26 cellular contexts compared by ENCODE assay signal in the genomic region with DNA sequence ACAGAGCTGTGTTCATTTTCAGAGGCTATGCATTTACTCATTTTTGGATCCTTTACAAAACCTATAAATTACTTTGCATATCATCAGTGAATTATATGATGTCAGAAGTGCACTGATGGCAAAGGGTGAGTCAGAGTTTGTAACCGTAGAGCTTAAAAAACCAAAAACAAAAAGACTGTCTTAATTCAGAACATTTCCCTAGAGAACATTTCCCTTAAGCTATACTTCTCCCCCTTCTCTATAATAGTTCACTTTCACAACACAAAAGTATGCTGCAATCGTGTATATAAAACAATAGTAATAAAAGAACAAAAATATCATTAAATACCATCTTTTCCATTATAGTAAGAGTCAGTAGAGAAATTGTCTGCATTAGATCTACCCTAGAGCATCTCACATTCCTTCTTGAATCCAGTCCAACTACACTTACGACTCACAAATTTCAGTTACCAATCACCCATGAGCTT.
DNase-seq lines count a peak whose midpoint lies in the region; ATAC-seq and TF ChIP-seq lines count a peak whose summit lies in the region.
"Had no signal": no experiment of that assay in that cellular context is flagged by ENCODE, and none has a peak within 500 bp of the region (broad histone marks: within the 10 kb centered on the region; RNA-seq: fewer than 3 reads in every experiment).

No MANE protein-coding gene starts in this region.

- H3K27me3 ChIP-seq in PC-3 (ENCODE audit: low read length) (no peaks in the 10 kb centered on the region), neural progenitor cell (no peaks in the 10 kb centered on the region), heart right ventricle (no peaks in the 10 kb centered on the region)
- H3K27me3 ChIP-seq: adrenal gland, SJCRH30, stomach had no signal

- peak overlapping the region; percentile 13; the same call in 1 of the 2 replicates for H3K4me2 ChIP-seq in PC-3 (ENCODE audit: low read length)
- no peak overlapping the region for H3K4me2 ChIP-seq in neural progenitor cell

- WGBS in heart right ventricle, 2 donors = 55 to 73% methylated on average over 3 of the region's 3 CpGs

- no peaks in the 10 kb centered on the region for H3K9me2 ChIP-seq in PC-3 (replicated peaks; ENCODE audit: low read length)

- no peaks in the 10 kb centered on the region for H3K4me1 Mint-ChIP-seq in neural progenitor cell
- H3K4me1 Mint-ChIP-seq: B cell had no signal

- no peaks in the 10 kb centered on the region for H3K36me3 Mint-ChIP-seq in neural progenitor cell
- H3K36me3 Mint-ChIP-seq: type B pancreatic cell had no signal

- POLR2A ChIA-PET in PC-3 (lab: Charles Lee; ENCODE audit: unreplicated experiment) = no interaction called here
- POLR2A ChIA-PET in RWPE1 (lab: Yijun Ruan, JAX; ENCODE audit: low non-redundant PET) = no interaction called here

- H3K36me3 ChIP-seq in PC-3 (ENCODE audit: low read depth, low read length) (no peaks in the 10 kb centered on the region), neural progenitor cell (no peaks in the 10 kb centered on the region), heart right ventricle (no peaks in the 10 kb centered on the region)
- H3K36me3 ChIP-seq: adrenal gland, SJCRH30, stomach had no signal

- intact Hi-C loops in PC-3 (cut with micrococcal nuclease) (loop anchor here (10.0 kb wide), 1 partner anchor 427 kb away; no protein-coding TSS in a partner anchor), heart right ventricle (cut with DNase I) (no loop called here)

- H3K27me3 Mint-ChIP-seq in neural progenitor cell (ENCODE audit: insufficient read depth, low read depth) = no peaks in the 10 kb centered on the region
- H3K27me3 Mint-ChIP-seq: B cell, type B pancreatic cell had no signal

- no peaks in the 10 kb centered on the region for H3K79me2 ChIP-seq in PC-3 (ENCODE audit: low read length)
- no peaks in the 10 kb centered on the region for H3K79me2 ChIP-seq in neural progenitor cell (ENCODE audit: low read depth)

- H4K20me1 ChIP-seq in PC-3 (ENCODE audit: low read length) (no peaks in the 10 kb centered on the region), neural progenitor cell (ENCODE audit: low read depth) (no peaks in the 10 kb centered on the region)

- H3K27ac Mint-ChIP-seq in neural progenitor cell = no peak overlapping the region
- H3K27ac Mint-ChIP-seq: B cell; T-helper 1 cell treated with Interleukin-12 subunit alpha and Interleukin-12 subunit beta and Interleukin-4 antibody, amounts not matched to agents 30 μg/mL and 1 μg/mL, for 36 hours; type B pancreatic cell had no signal

- H3K4me3 Mint-ChIP-seq in neural progenitor cell = no peak overlapping the region
- H3K4me3 Mint-ChIP-seq: B cell; T-helper 1 cell treated with Interleukin-12 subunit alpha and Interleukin-12 subunit beta and Interleukin-4 antibody, amounts not matched to agents 30 μg/mL and 1 μg/mL, for 36 hours; type B pancreatic cell had no signal

- CTCF ChIA-PET in PC-3 (lab: Charles Lee) = interaction anchor here (0.6 kb wide), 1 partner anchor 322 kb away, joined by 3 read pairs; no protein-coding TSS in a partner anchor
- CTCF ChIA-PET in RWPE1 (lab: Yijun Ruan, JAX) = interaction anchor here (0.6 kb wide), 1 partner anchor 1000 kb away, joined by 4 read pairs; no protein-coding TSS in a partner anchor

- H3K9me3 Mint-ChIP-seq in neural progenitor cell = no peaks in the 10 kb centered on the region
- H3K9me3 Mint-ChIP-seq: type B pancreatic cell had no signal

- H3K9ac ChIP-seq in PC-3 (ENCODE audit: low read length) = no peak overlapping the region
- H3K9ac ChIP-seq in neural progenitor cell = no peak overlapping the region

- ATAC-seq in PC-3 (peak; percentile 93), heart right ventricle (no peak)
- ATAC-seq: HepG2, left cardiac atrium, psoas muscle had no signal

- peak overlapping the region; percentile 13; the same call in 1 of the 2 replicates for H2AFZ ChIP-seq in PC-3 (ENCODE audit: low read length)
- H2AFZ ChIP-seq in neural progenitor cell (replicated peaks) = peak overlapping the region; percentile 12

- H3K4me1 ChIP-seq in PC-3 (ENCODE audit: insufficient read depth, low read length) (peaks cover 12% of the 10 kb centered on the region; the same call in 1 of the 2 replicates), neural progenitor cell (no peaks in the 10 kb centered on the region), heart right ventricle (no peaks in the 10 kb centered on the region)
- H3K4me1 ChIP-seq: adrenal gland, psoas muscle, SJCRH30, stomach had no signal

- BruUV-seq in PC-3 (replicated peaks; lab: Mats Ljungman, UMichigan) = no TSS peak

- TF ChIP-seq CTCF in PC-3 (conservative IDR thresholded peaks at IDR 0.05; ENCODE audit: low read depth, low read length) (no peak), neural progenitor cell (IDR thresholded peaks at IDR 0.05) (no peak), heart right ventricle (IDR thresholded peaks at IDR 0.05) (no peak), RWPE1 (conservative IDR thresholded peaks at IDR 0.05; ENCODE audit: low read depth) (no peak)

- peak overlapping the region; percentile 46 for H3K27ac ChIP-seq in PC-3 (ENCODE audit: low read length)
- H3K27ac ChIP-seq in neural progenitor cell = no peak overlapping the region
- H3K27ac ChIP-seq in heart right ventricle = no peak overlapping the region
- no peak overlapping the region for H3K27ac ChIP-seq in RWPE1
- H3K27ac ChIP-seq: adrenal gland, psoas muscle, SJCRH30, skin epidermis, stomach, VCaP had no signal

- DNase-seq in HT1080 (ENCODE audit: low read depth) (peak; percentile 56), PC-3 (peak; percentile 54), fibroblast of peridontal ligament (ENCODE audit: extremely low read depth) (peak; percentile 45), neural progenitor cell (ENCODE audit: low spot score) (no peak), heart right ventricle (no peak), RWPE1 (ENCODE audit: low spot score) (no peak)
- no peak for DNase-seq in stimulated activated CD4-positive, alpha-beta T cell treated with anti-CD3 and anti-CD28 coated beads, Interleukin-12 subunit alpha, Interleukin-12 subunit beta, amount 100 ng/mL, for 4 hours
- DNase-seq: activated effector memory CD4-positive, alpha-beta T cell treated with anti-CD3 and anti-CD28 coated beads, Interleukin-2, amount 50 U/mL, for 16 hours; adrenal gland; caudate nucleus; dermis blood vessel endothelial cell; EL; left cardiac atrium; midbrain; NCI-H1694; NCI-H82; psoas muscle; stimulated activated CD4-positive, alpha-beta T cell treated with anti-CD3 and anti-CD28 coated beads, Interleukin-2, amount 100 ng/mL, for 48 hours; stomach had no signal

- H3K9me3 ChIP-seq in PC-3 (ENCODE audit: low read length) (no peaks in the 10 kb centered on the region), neural progenitor cell (ENCODE audit: low read depth) (no peaks in the 10 kb centered on the region), heart right ventricle (no peaks in the 10 kb centered on the region)
- H3K9me3 ChIP-seq: adrenal gland, psoas muscle, SJCRH30, stomach had no signal

- H3K4me3 ChIP-seq in PC-3 (ENCODE audit: low read length) (no peak overlapping the region), neural progenitor cell (no peak overlapping the region), heart right ventricle (no peak overlapping the region)
- H3K4me3 ChIP-seq: adrenal gland, psoas muscle, SJCRH30, skin epidermis, stomach had no signal

- H3F3A ChIP-seq in PC-3 (ENCODE audit: low read length, unreplicated experiment) (no peaks in the 10 kb centered on the region), neural progenitor cell (ENCODE audit: low read depth) (no peaks in the 10 kb centered on the region)

Comparison
In these comparisons a context has a peak if more than half of its experiments do, and no peak if none do; other contexts are left out.
1. DNase-seq: peak in HT1080 (single experiment), PC-3 (single experiment) and fibroblast of peridontal ligament (single experiment); none in neural progenitor cell (single experiment), heart right ventricle (0 of 2), RWPE1 (single experiment) and stimulated activated CD4-positive, alpha-beta T cell treated with anti-CD3 and anti-CD28 coated beads, Interleukin-12 subunit alpha, Interleukin-12 subunit beta, amount 100 ng/mL, for 4 hours (single experiment).